Comparison of ENCODE assay signal across 32 cellular contexts in genomic region chr11:27246925-27247324, GRCh38.
"Had no signal": no experiment of that assay in that cellular context is flagged by ENCODE, and none has a peak within 500 bp of the region (broad histone marks: within the 10 kb centered on the region; RNA-seq: fewer than 3 reads in every experiment).

No MANE protein-coding gene starts in this region.

- H3K9me3 ChIP-seq: ascending aorta, left lung, right lobe of liver, uterus had no signal

- H3K4me3 Mint-ChIP-seq: activated B cell treated with CpG ODN at 0.5 μM for 24 hours; activated CD4-positive, alpha-beta T cell treated with anti-CD3 and anti-CD28 coated beads for 36 hours; activated naive CD8-positive, alpha-beta T cell treated with anti-CD3 and anti-CD28 coated beads for 36 hours; naive thymus-derived CD8-positive, alpha-beta T cell; neural progenitor cell; stimulated activated memory B cell treated with anti-CD40 and anti-IgM and Interleukin-4, amounts not matched to agents 10 μg/mL and 1 μg/mL and 100 μg/mL, for 72 hours; stimulated activated naive CD8-positive, alpha-beta T cell treated with anti-CD3 and anti-CD28 coated beads, Interleukin-15, amount 100 ng/mL, for 72 hours; T-helper 2 cell treated with Interferon-gamma antibody and Interleukin-4, amounts not matched to agents 5 μg/mL and 100 μg/mL, for 36 hours; type B pancreatic cell had no signal

- H3K4me3 ChIP-seq: ascending aorta, left lung, neural progenitor cell, right lobe of liver, skin epidermis, uterus had no signal

- H3K36me3 Mint-ChIP-seq: activated naive CD8-positive, alpha-beta T cell treated with anti-CD3 and anti-CD28 coated beads for 36 hours; naive thymus-derived CD8-positive, alpha-beta T cell; neural progenitor cell; stimulated activated memory B cell treated with anti-CD40 and anti-IgM and Interleukin-4, amounts not matched to agents 10 μg/mL and 1 μg/mL and 100 μg/mL, for 72 hours; type B pancreatic cell had no signal

- H3K4me2 ChIP-seq: neural progenitor cell had no signal

- ATAC-seq: activated CD4-positive, alpha-beta T cell treated with anti-CD3 and anti-CD28 coated beads for 36 hours; esophagus mucosa; foreskin keratinocyte; left lung; naive thymus-derived CD8-positive, alpha-beta T cell; right lobe of liver; stimulated activated memory B cell treated with anti-CD40 and anti-IgM and Interleukin-4, amounts not matched to agents 10 μg/mL and 1 μg/mL and 100 μg/mL, for 72 hours; stimulated activated naive CD8-positive, alpha-beta T cell treated with anti-CD3 and anti-CD28 coated beads, Interleukin-15, amount 100 ng/mL, for 72 hours had no signal

- H3K36me3 ChIP-seq: ascending aorta, brain microvascular endothelial cell, left lung, neural progenitor cell, right lobe of liver, uterus had no signal

- H3K9ac ChIP-seq: neural progenitor cell had no signal

- H3K27ac ChIP-seq: ascending aorta, brain microvascular endothelial cell, foreskin keratinocyte, left lung, neural progenitor cell, right lobe of liver, skin epidermis had no signal

- H3K27ac Mint-ChIP-seq: activated B cell treated with CpG ODN at 0.5 μM for 24 hours; activated CD4-positive, alpha-beta T cell treated with anti-CD3 and anti-CD28 coated beads for 36 hours; activated naive CD8-positive, alpha-beta T cell treated with anti-CD3 and anti-CD28 coated beads for 36 hours; naive thymus-derived CD8-positive, alpha-beta T cell; neural progenitor cell; stimulated activated memory B cell treated with anti-CD40 and anti-IgM and Interleukin-4, amounts not matched to agents 10 μg/mL and 1 μg/mL and 100 μg/mL, for 72 hours; T-helper 2 cell treated with Interferon-gamma antibody and Interleukin-4, amounts not matched to agents 5 μg/mL and 100 μg/mL, for 36 hours; type B pancreatic cell had no signal

- H3K4me1 ChIP-seq: ascending aorta, left lung, right lobe of liver, uterus had no signal

- H3K9me3 Mint-ChIP-seq: activated B cell treated with CpG ODN at 0.5 μM for 24 hours; activated naive CD8-positive, alpha-beta T cell treated with anti-CD3 and anti-CD28 coated beads for 36 hours; naive thymus-derived CD8-positive, alpha-beta T cell; neural progenitor cell; stimulated activated memory B cell treated with anti-CD40 and anti-IgM and Interleukin-4, amounts not matched to agents 10 μg/mL and 1 μg/mL and 100 μg/mL, for 72 hours; stimulated activated naive CD8-positive, alpha-beta T cell treated with anti-CD3 and anti-CD28 coated beads, Interleukin-15, amount 100 ng/mL, for 72 hours; T-helper 2 cell treated with Interferon-gamma antibody and Interleukin-4, amounts not matched to agents 5 μg/mL and 100 μg/mL, for 36 hours had no signal

- H3K4me1 Mint-ChIP-seq: activated B cell treated with CpG ODN at 0.5 μM for 24 hours; activated CD4-positive, alpha-beta T cell treated with anti-CD3 and anti-CD28 coated beads for 36 hours; activated naive CD8-positive, alpha-beta T cell treated with anti-CD3 and anti-CD28 coated beads for 36 hours; naive thymus-derived CD8-positive, alpha-beta T cell; stimulated activated memory B cell treated with anti-CD40 and anti-IgM and Interleukin-4, amounts not matched to agents 10 μg/mL and 1 μg/mL and 100 μg/mL, for 72 hours; stimulated activated naive CD8-positive, alpha-beta T cell treated with anti-CD3 and anti-CD28 coated beads, Interleukin-15, amount 100 ng/mL, for 72 hours had no signal

- DNase-seq: activated B cell treated with CpG ODN at 0.5 μM for 24 hours; activated CD4-positive, alpha-beta T cell treated with anti-CD3 and anti-CD28 coated beads for 36 hours; activated CD4-positive, alpha-beta T cell treated with anti-CD3 and anti-CD28 coated beads, Interleukin-2, amount 50 U/mL, for 4 hours; activated effector memory CD4-positive, alpha-beta T cell treated with Interleukin-2 at 50 U/mL for 16 hours; activated naive CD4-positive, alpha-beta T cell treated with Interleukin-2 at 50 U/mL for 16 hours; activated naive CD8-positive, alpha-beta T cell treated with anti-CD3 and anti-CD28 coated beads for 36 hours; activated T-cell treated with anti-CD3 and anti-CD28 coated beads for 4 hours; brain microvascular endothelial cell; caudate nucleus; cortex of kidney; foreskin keratinocyte; kidney glomerular epithelial cell; left lung; mammary epithelial cell; midbrain; naive thymus-derived CD8-positive, alpha-beta T cell; occipital lobe; posterior cingulate gyrus; right lobe of liver; stimulated activated CD4-positive, alpha-beta T cell treated with anti-CD3 and anti-CD28 coated beads, Interleukin-4, amount 100 ng/mL, for 4 hours; stimulated activated CD8-positive, alpha-beta memory T cell treated with anti-CD3 and anti-CD28 coated beads, Interleukin-4, amount 100 ng/mL, for 48 hours; stimulated activated naive CD8-positive, alpha-beta T cell treated with anti-CD3 and anti-CD28 coated beads, Interleukin-15, amount 100 ng/mL, for 72 hours; substantia nigra; T-helper 1 cell; uterus had no signal

- H3K27me3 ChIP-seq: ascending aorta, brain microvascular endothelial cell, foreskin keratinocyte, left lung, neural progenitor cell, right lobe of liver, uterus had no signal

- H3K27me3 Mint-ChIP-seq: stimulated activated naive CD8-positive, alpha-beta T cell treated with anti-CD3 and anti-CD28 coated beads, Interleukin-15, amount 100 ng/mL, for 72 hours had no signal
